1 cellular context compared by ENCODE assay signal in genomic region chr6:118525913-118526490, GRCh38.
TF ChIP-seq lines count a peak whose summit lies in the region.

No MANE protein-coding gene starts in this region.

TF ChIP-seq in SK-N-SH treated with all-trans-retinoic acid at 6 μM for 48 hours, 23 proteins besides CTCF, POLR2A, EP300 and RAD21 (continued from another document):
- TF ChIP-seq, protein P1, sequence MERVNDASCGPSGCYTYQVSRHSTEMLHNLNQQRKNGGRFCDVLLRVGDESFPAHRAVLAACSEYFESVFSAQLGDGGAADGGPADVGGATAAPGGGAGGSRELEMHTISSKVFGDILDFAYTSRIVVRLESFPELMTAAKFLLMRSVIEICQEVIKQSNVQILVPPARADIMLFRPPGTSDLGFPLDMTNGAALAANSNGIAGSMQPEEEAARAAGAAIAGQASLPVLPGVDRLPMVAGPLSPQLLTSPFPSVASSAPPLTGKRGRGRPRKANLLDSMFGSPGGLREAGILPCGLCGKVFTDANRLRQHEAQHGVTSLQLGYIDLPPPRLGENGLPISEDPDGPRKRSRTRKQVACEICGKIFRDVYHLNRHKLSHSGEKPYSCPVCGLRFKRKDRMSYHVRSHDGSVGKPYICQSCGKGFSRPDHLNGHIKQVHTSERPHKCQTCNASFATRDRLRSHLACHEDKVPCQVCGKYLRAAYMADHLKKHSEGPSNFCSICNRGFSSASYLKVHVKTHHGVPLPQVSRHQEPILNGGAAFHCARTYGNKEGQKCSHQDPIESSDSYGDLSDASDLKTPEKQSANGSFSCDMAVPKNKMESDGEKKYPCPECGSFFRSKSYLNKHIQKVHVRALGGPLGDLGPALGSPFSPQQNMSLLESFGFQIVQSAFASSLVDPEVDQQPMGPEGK (CRISPR knock-in tag; IDR thresholded peaks at IDR 0.05; ENCODE audit: borderline replicate concordance) = no peak
- TF ChIP-seq SNAI2 (CRISPR knock-in tag; IDR thresholded peaks at IDR 0.05) = no peak
- TF ChIP-seq TCF4 (CRISPR knock-in tag; IDR thresholded peaks at IDR 0.05; ENCODE audit: borderline replicate concordance) = no peak
- TF ChIP-seq ZNF565 (CRISPR knock-in tag; conservative IDR thresholded peaks at IDR 0.05; ENCODE audit: low read depth) = no peak
- TF ChIP-seq ESRRG (CRISPR knock-in tag; IDR thresholded peaks at IDR 0.05) = no peak
- TF ChIP-seq, protein P2, sequence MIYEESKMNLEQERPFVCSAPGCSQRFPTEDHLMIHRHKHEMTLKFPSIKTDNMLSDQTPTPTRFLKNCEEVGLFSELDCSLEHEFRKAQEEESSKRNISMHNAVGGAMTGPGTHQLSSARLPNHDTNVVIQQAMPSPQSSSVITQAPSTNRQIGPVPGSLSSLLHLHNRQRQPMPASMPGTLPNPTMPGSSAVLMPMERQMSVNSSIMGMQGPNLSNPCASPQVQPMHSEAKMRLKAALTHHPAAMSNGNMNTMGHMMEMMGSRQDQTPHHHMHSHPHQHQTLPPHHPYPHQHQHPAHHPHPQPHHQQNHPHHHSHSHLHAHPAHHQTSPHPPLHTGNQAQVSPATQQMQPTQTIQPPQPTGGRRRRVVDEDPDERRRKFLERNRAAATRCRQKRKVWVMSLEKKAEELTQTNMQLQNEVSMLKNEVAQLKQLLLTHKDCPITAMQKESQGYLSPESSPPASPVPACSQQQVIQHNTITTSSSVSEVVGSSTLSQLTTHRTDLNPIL (CRISPR knock-in tag; IDR thresholded peaks at IDR 0.05; ENCODE audit: low read depth) = no peak
- TF ChIP-seq ZFP3 (CRISPR knock-in tag; IDR thresholded peaks at IDR 0.05) = no peak
- no peak for TF ChIP-seq TOX (CRISPR knock-in tag; IDR thresholded peaks at IDR 0.05; ENCODE audit: borderline replicate concordance)
- TF ChIP-seq ARNTL (CRISPR knock-in tag; IDR thresholded peaks at IDR 0.05; ENCODE audit: borderline replicate concordance, low read depth) = no peak
- no peak for TF ChIP-seq ZFP30 (CRISPR knock-in tag; IDR thresholded peaks at IDR 0.05)
- TF ChIP-seq ZNF70 (CRISPR knock-in tag; IDR thresholded peaks at IDR 0.05) = no peak
